In genomic region chr22:37253164-37253660, GRCh38 we compare ENCODE assay signal across 16 cellular contexts. TPM values are rescaled to one million over a fixed set of nuclear protein-coding genes. Genes with fewer than 3 reads are reported as not detected.
DNase-seq lines count a peak whose midpoint lies in the region; ATAC-seq and TF ChIP-seq lines count a peak whose summit lies in the region.
"Had no signal": no experiment of that assay in that cellular context is flagged by ENCODE, and none has a peak within 500 bp of the region (broad histone marks: within the 10 kb centered on the region; RNA-seq: fewer than 3 reads in every experiment).

No MANE protein-coding gene starts in this region.

- H3K4me1 ChIP-seq in heart left ventricle, result no peaks in the 10 kb centered on the region
- peaks cover 0 to 6% (median 0%) of the 10 kb centered on the region in 4 donors for H3K4me1 ChIP-seq in Peyer's patch
- no peaks in the 10 kb centered on the region for H3K4me1 ChIP-seq in ascending aorta
- H3K4me1 ChIP-seq: body of pancreas had no signal

- H3K27me3 Mint-ChIP-seq in stimulated activated naive B cell treated with anti-CD40 and anti-IgM and Interleukin-4, amounts not matched to agents 10 μg/mL and 1 μg/mL and 100 μg/mL, for 72 hours, result no peaks in the 10 kb centered on the region

- TF ChIP-seq POLR2A in heart left ventricle (IDR thresholded peaks at IDR 0.05), result no peak
- TF ChIP-seq POLR2A in Peyer's patch (IDR thresholded peaks at IDR 0.05), result no peak

- ATAC-seq in heart left ventricle, result no peak
- ATAC-seq in stimulated activated naive B cell treated with anti-CD40 and anti-IgM and Interleukin-4, amounts not matched to agents 10 μg/mL and 1 μg/mL and 100 μg/mL, for 72 hours (replicated peaks), result no peak
- ATAC-seq: body of pancreas; naive thymus-derived CD4-positive, alpha-beta T cell had no signal

- no peaks in the 10 kb centered on the region for H3K9me3 Mint-ChIP-seq in stimulated activated naive B cell treated with anti-CD40 and anti-IgM and Interleukin-4, amounts not matched to agents 10 μg/mL and 1 μg/mL and 100 μg/mL, for 72 hours

- H3K27ac Mint-ChIP-seq in stimulated activated naive B cell treated with anti-CD40 and anti-IgM and Interleukin-4, amounts not matched to agents 10 μg/mL and 1 μg/mL and 100 μg/mL, for 72 hours, result no peak overlapping the region
- H3K27ac Mint-ChIP-seq: naive thymus-derived CD4-positive, alpha-beta T cell had no signal

- no peak for TF ChIP-seq CTCF in heart left ventricle (IDR thresholded peaks at IDR 0.05)
- TF ChIP-seq CTCF in Peyer's patch (IDR thresholded peaks at IDR 0.05), result no peak
- TF ChIP-seq CTCF in ascending aorta (IDR thresholded peaks at IDR 0.05), result no peak

- no peaks in the 10 kb centered on the region for H3K36me3 ChIP-seq in heart left ventricle
- H3K36me3 ChIP-seq in Peyer's patch, result no peaks in the 10 kb centered on the region
- no peaks in the 10 kb centered on the region for H3K36me3 ChIP-seq in ascending aorta

- 47 to 52% (median 50%) methylated on average over 7 of the region's 7 CpGs for WGBS in heart left ventricle, 4 donors

- H3K36me3 Mint-ChIP-seq in stimulated activated naive B cell treated with anti-CD40 and anti-IgM and Interleukin-4, amounts not matched to agents 10 μg/mL and 1 μg/mL and 100 μg/mL, for 72 hours, result no peaks in the 10 kb centered on the region
- H3K36me3 Mint-ChIP-seq: naive thymus-derived CD4-positive, alpha-beta T cell had no signal

- intact Hi-C loops in cardiac septum (cut with DNase I), result no loop called here
- intact Hi-C loops in heart left ventricle (cut with DNase I), result no loop called here
- intact Hi-C loops in ascending aorta (cut with DNase I), result no loop called here

- H3K4me3 ChIP-seq in heart left ventricle (no peak overlapping the region), Peyer's patch (no peak overlapping the region), ascending aorta (no peak overlapping the region)
- H3K4me3 ChIP-seq: body of pancreas, lung had no signal

- H3K27me3 ChIP-seq in heart left ventricle (peaks cover 0 to 64% (median 11%) of the 10 kb centered on the region in 9 donors), Peyer's patch (no peaks in the 10 kb centered on the region), ascending aorta (no peaks in the 10 kb centered on the region)
- H3K27me3 ChIP-seq: body of pancreas had no signal

- H3K27ac ChIP-seq in heart left ventricle (no peak overlapping the region), Peyer's patch (no peak overlapping the region), epithelial cell of prostate (peak overlapping the region; percentile 97), ascending aorta (no peak overlapping the region)
- H3K27ac ChIP-seq: body of pancreas, HL-60, KMS-11, VCaP had no signal

- DNase-seq in cardiac septum (ENCODE audit: low spot score), result peak; percentile 10
- DNase-seq in heart left ventricle, result no peak
- peak in 2 of 3 donors; percentile 3 to 6 for DNase-seq in Peyer's patch
- no peak for DNase-seq in epithelial cell of prostate (ENCODE audit: low read depth, low spot score)
- DNase-seq in NCI-H2029 (lab: John Stamatoyannopoulos, UW), result no peak
- no peak for DNase-seq in ascending aorta (ENCODE audit: low spot score in 2 of 2)
- DNase-seq in NCI-H1105 treated with DMSO at 0.1 percent for 48 hours (lab: John Stamatoyannopoulos, UW), result no peak
- DNase-seq in stimulated activated naive B cell treated with anti-CD40 and anti-IgM and Interleukin-4, amounts not matched to agents 10 μg/mL and 1 μg/mL and 100 μg/mL, for 72 hours, result no peak
- DNase-seq: body of pancreas; foreskin melanocyte; naive thymus-derived CD4-positive, alpha-beta T cell; NCI-H1694 had no signal

- no peak overlapping the region for H3K4me3 Mint-ChIP-seq in stimulated activated naive B cell treated with anti-CD40 and anti-IgM and Interleukin-4, amounts not matched to agents 10 μg/mL and 1 μg/mL and 100 μg/mL, for 72 hours
- H3K4me3 Mint-ChIP-seq: naive thymus-derived CD4-positive, alpha-beta T cell had no signal

- no peaks in the 10 kb centered on the region for H3K9me3 ChIP-seq in heart left ventricle
- no peaks in the 10 kb centered on the region for H3K9me3 ChIP-seq in Peyer's patch
- no peaks in the 10 kb centered on the region for H3K9me3 ChIP-seq in ascending aorta
- H3K9me3 ChIP-seq: body of pancreas had no signal

- H3K4me1 Mint-ChIP-seq in stimulated activated naive B cell treated with anti-CD40 and anti-IgM and Interleukin-4, amounts not matched to agents 10 μg/mL and 1 μg/mL and 100 μg/mL, for 72 hours, result peaks cover 27 to 28% of the 10 kb centered on the region in 2 donors

RNA-seq across cellular contexts. Expression of gene RAC2, which starts 9.1 kb away (rescaled TPM):
- total RNA-seq in cardiac septum (5.1 TPM), heart left ventricle (10 to 100 TPM in 2 of 9 donors, 1 to 10 TPM in 7; 1.4 to 60.5 (median 3.8) TPM), Peyer's patch (100 to 1,000 TPM in 1 of 4 donors, 10 to 100 TPM in 3; 10.0 to 124 (median 20.6) TPM), ascending aorta (11.5 TPM)
- polyA plus RNA-seq in heart left ventricle, result 1 to 10 TPM; 1.3 to 4.6 TPM

RNA-seq across cellular contexts. Expression of gene CYTH4, which starts 29.1 kb away (rescaled TPM):
- total RNA-seq in cardiac septum (8.0 TPM), heart left ventricle (10 to 100 TPM in 2 of 9 donors, 1 to 10 TPM in 7; 2.5 to 57.8 (median 4.4) TPM), Peyer's patch (10 to 100 TPM; 13.5 to 75.9 (median 22.5) TPM), ascending aorta (130 TPM)
- polyA plus RNA-seq in heart left ventricle, result 1 to 10 TPM; 2.4 to 2.5 TPM

RNA-seq across cellular contexts. Expression of gene SSTR3, which starts 40.9 kb away (rescaled TPM):
- total RNA-seq in cardiac septum (not detected), heart left ventricle (under 1 TPM in 1 of 9 donors, not detected in 8; 0.07 TPM), Peyer's patch (not detected), ascending aorta (not detected)
- not detected for polyA plus RNA-seq in heart left ventricle

Comparison
In these comparisons a context has a peak if more than half of its experiments do, and no peak if none do; other contexts are left out.
1. DNase-seq: peak in cardiac septum (single experiment) and Peyer's patch (2 of 3); none in heart left ventricle (0 of 5), epithelial cell of prostate (single experiment), NCI-H2029 (single experiment), ascending aorta (0 of 2), NCI-H1105 treated with DMSO at 0.1 percent for 48 hours (single experiment) and stimulated activated naive B cell treated with anti-CD40 and anti-IgM and Interleukin-4, amounts not matched to agents 10 μg/mL and 1 μg/mL and 100 μg/mL, for 72 hours (single experiment).